27 cellular contexts compared by ENCODE assay signal in genomic region chr2:80531319-80531718, GRCh38.
"Had no signal": no experiment of that assay in that cellular context is flagged by ENCODE, and none has a peak within 500 bp of the region (broad histone marks: within the 10 kb centered on the region; RNA-seq: fewer than 3 reads in every experiment).

No MANE protein-coding gene starts in this region.

- FAIRE-seq: endometrium, urothelium cell line had no signal

- H3K4me3 Mint-ChIP-seq: activated CD4-positive, alpha-beta memory T cell treated with anti-CD3 and anti-CD28 coated beads for 36 hours; activated naive CD8-positive, alpha-beta T cell treated with anti-CD3 and anti-CD28 coated beads, Interleukin-2, amount 50 U/mL, for 24 hours; immature natural killer cell; nephron progenitor cell; stimulated activated memory B cell treated with anti-CD40 and anti-IgM and Interleukin-4, amounts not matched to agents 10 μg/mL and 1 μg/mL and 100 μg/mL, for 72 hours had no signal

- H3K36me3 ChIP-seq: cardiac muscle cell, lower lobe of right lung, right lobe of liver, stomach, suprapubic skin, transverse colon had no signal

- DNase-seq: activated CD4-positive, alpha-beta memory T cell treated with anti-CD3 and anti-CD28 coated beads for 36 hours; activated CD4-positive, alpha-beta T cell treated with anti-CD3 and anti-CD28 coated beads for 4 hours; activated CD4-positive, CD25-positive, alpha-beta regulatory T cell; activated gamma-delta T cell; activated naive CD4-positive, alpha-beta T cell treated with anti-CD3 and anti-CD28 coated beads, Interleukin-2, amount 50 U/mL, for 16 hours; activated naive CD8-positive, alpha-beta T cell treated with anti-CD3 and anti-CD28 coated beads, Interleukin-2, amount 50 U/mL, for 24 hours; cortex of kidney; foreskin melanocyte; glutamatergic neuron; immature natural killer cell; lower lobe of right lung; mesendoderm; mucosa of descending colon; nephron progenitor cell; posterior cingulate gyrus; right lobe of liver; stimulated activated CD4-positive, alpha-beta T cell treated with anti-CD3 and anti-CD28 coated beads, Interleukin-2, amount 100 ng/mL, for 24 hours; stomach; transverse colon had no signal

- ATAC-seq: activated naive CD8-positive, alpha-beta T cell treated with anti-CD3 and anti-CD28 coated beads, Interleukin-2, amount 50 U/mL, for 24 hours; left lobe of liver; lower lobe of right lung; mucosa of descending colon; right lobe of liver; stimulated activated memory B cell treated with anti-CD40 and anti-IgM and Interleukin-4, amounts not matched to agents 10 μg/mL and 1 μg/mL and 100 μg/mL, for 72 hours had no signal

- H3K27ac ChIP-seq: cardiac muscle cell, hepatocyte, lower lobe of right lung, right lobe of liver, skin epidermis, stomach, suprapubic skin, transverse colon had no signal

- H3K27ac Mint-ChIP-seq: activated CD4-positive, alpha-beta memory T cell treated with anti-CD3 and anti-CD28 coated beads for 36 hours; activated naive CD8-positive, alpha-beta T cell treated with anti-CD3 and anti-CD28 coated beads, Interleukin-2, amount 50 U/mL, for 24 hours; immature natural killer cell; nephron progenitor cell; stimulated activated memory B cell treated with anti-CD40 and anti-IgM and Interleukin-4, amounts not matched to agents 10 μg/mL and 1 μg/mL and 100 μg/mL, for 72 hours had no signal

- H3K79me2 ChIP-seq: hepatocyte had no signal

- H3K4me2 ChIP-seq: hepatocyte had no signal

- H3K36me3 Mint-ChIP-seq: activated CD4-positive, alpha-beta memory T cell treated with anti-CD3 and anti-CD28 coated beads for 36 hours; immature natural killer cell; stimulated activated memory B cell treated with anti-CD40 and anti-IgM and Interleukin-4, amounts not matched to agents 10 μg/mL and 1 μg/mL and 100 μg/mL, for 72 hours had no signal

- H3K9me3 Mint-ChIP-seq: nephron progenitor cell had no signal

- H3K4me1 ChIP-seq: lower lobe of right lung, right lobe of liver, stomach, suprapubic skin, transverse colon had no signal

- H2AFZ ChIP-seq: hepatocyte had no signal

- H3K4me1 Mint-ChIP-seq: activated naive CD8-positive, alpha-beta T cell treated with anti-CD3 and anti-CD28 coated beads, Interleukin-2, amount 50 U/mL, for 24 hours; immature natural killer cell; stimulated activated memory B cell treated with anti-CD40 and anti-IgM and Interleukin-4, amounts not matched to agents 10 μg/mL and 1 μg/mL and 100 μg/mL, for 72 hours had no signal

- H3K4me3 ChIP-seq: cardiac muscle cell, hepatocyte, lower lobe of right lung, mucosa of descending colon, right lobe of liver, skin epidermis, stomach, suprapubic skin, transverse colon had no signal

- H3K27me3 ChIP-seq: cardiac muscle cell, hepatocyte, right lobe of liver, stomach, suprapubic skin, transverse colon had no signal

- H3K27me3 Mint-ChIP-seq: activated CD4-positive, alpha-beta memory T cell treated with anti-CD3 and anti-CD28 coated beads for 36 hours; stimulated activated memory B cell treated with anti-CD40 and anti-IgM and Interleukin-4, amounts not matched to agents 10 μg/mL and 1 μg/mL and 100 μg/mL, for 72 hours had no signal

- H3K9me3 ChIP-seq: lower lobe of right lung, mucosa of descending colon, right lobe of liver, stomach, suprapubic skin, transverse colon had no signal
